Comparison of ENCODE assay signal across 16 cellular contexts in genomic region chr2:219959471-219959870, GRCh38.
"Had no signal": no experiment of that assay in that cellular context is flagged by ENCODE, and none has a peak within 500 bp of the region (broad histone marks: within the 10 kb centered on the region; RNA-seq: fewer than 3 reads in every experiment).

No MANE protein-coding gene starts in this region.

- H3K4me3 Mint-ChIP-seq: activated CD8-positive, alpha-beta T cell treated with anti-CD3 and anti-CD28 coated beads, Interleukin-2, amount 10 ng/mL, durations not matched to agents 7 days and 5 days; activated naive CD4-positive, alpha-beta T cell treated with anti-CD3 and anti-CD28 coated beads for 36 hours; activated T-cell treated with anti-CD3 and anti-CD28 coated beads, Interleukin-2, amount 50 U/mL, for 24 hours; memory B cell; stimulated activated effector memory CD8-positive, alpha-beta T cell treated with anti-CD3 and anti-CD28 coated beads, Interleukin-12 subunit alpha, Interleukin-12 subunit beta, amount 100 ng/mL, for 72 hours; type B pancreatic cell had no signal

- H3K36me3 Mint-ChIP-seq: memory B cell; stimulated activated effector memory CD8-positive, alpha-beta T cell treated with anti-CD3 and anti-CD28 coated beads, Interleukin-12 subunit alpha, Interleukin-12 subunit beta, amount 100 ng/mL, for 72 hours; type B pancreatic cell had no signal

- H3K9me3 ChIP-seq: right lobe of liver had no signal

- H3K36me3 ChIP-seq: breast epithelium, right lobe of liver, stomach had no signal

- ATAC-seq: activated CD8-positive, alpha-beta T cell treated with anti-CD3 and anti-CD28 coated beads, Interleukin-2, amount 10 ng/mL, durations not matched to agents 7 days and 5 days; right lobe of liver; stimulated activated effector memory CD8-positive, alpha-beta T cell treated with anti-CD3 and anti-CD28 coated beads, Interleukin-12 subunit alpha, Interleukin-12 subunit beta, amount 100 ng/mL, for 72 hours had no signal

- H3K27ac ChIP-seq: breast epithelium, right lobe of liver, stomach had no signal

- DNase-seq: activated CD4-positive, alpha-beta T cell treated with anti-CD3 and anti-CD28 coated beads for 48 hours; activated CD4-positive, CD25-positive, alpha-beta regulatory T cell; activated CD8-positive, alpha-beta T cell treated with anti-CD3 and anti-CD28 coated beads, Interleukin-2, amount 10 ng/mL, durations not matched to agents 7 days and 5 days; activated naive CD4-positive, alpha-beta T cell treated with anti-CD3 and anti-CD28 coated beads for 36 hours; activated T-cell treated with anti-CD3 and anti-CD28 coated beads, Interleukin-2, amount 50 U/mL, for 24 hours; anterior cingulate cortex; cortex of kidney; right lobe of liver; stimulated activated CD4-positive, alpha-beta T cell treated with anti-CD3 and anti-CD28 coated beads, Interleukin-4, amount 100 ng/mL, for 24 hours; stomach; T-helper 9 cell had no signal

- H3K4me1 ChIP-seq: breast epithelium, right lobe of liver, stomach had no signal

- H3K27ac Mint-ChIP-seq: activated CD8-positive, alpha-beta T cell treated with anti-CD3 and anti-CD28 coated beads, Interleukin-2, amount 10 ng/mL, durations not matched to agents 7 days and 5 days; activated naive CD4-positive, alpha-beta T cell treated with anti-CD3 and anti-CD28 coated beads for 36 hours; activated T-cell treated with anti-CD3 and anti-CD28 coated beads, Interleukin-2, amount 50 U/mL, for 24 hours; memory B cell; stimulated activated effector memory CD8-positive, alpha-beta T cell treated with anti-CD3 and anti-CD28 coated beads, Interleukin-12 subunit alpha, Interleukin-12 subunit beta, amount 100 ng/mL, for 72 hours; type B pancreatic cell had no signal

- H3K4me1 Mint-ChIP-seq: memory B cell; stimulated activated effector memory CD8-positive, alpha-beta T cell treated with anti-CD3 and anti-CD28 coated beads, Interleukin-12 subunit alpha, Interleukin-12 subunit beta, amount 100 ng/mL, for 72 hours had no signal

- H3K27me3 ChIP-seq: breast epithelium, right lobe of liver, stomach had no signal

- H3K4me3 ChIP-seq: breast epithelium, right lobe of liver, smooth muscle cell, stomach had no signal

- H3K9me3 Mint-ChIP-seq: activated naive CD4-positive, alpha-beta T cell treated with anti-CD3 and anti-CD28 coated beads for 36 hours; activated T-cell treated with anti-CD3 and anti-CD28 coated beads, Interleukin-2, amount 50 U/mL, for 24 hours; type B pancreatic cell had no signal

- H3K27me3 Mint-ChIP-seq: activated T-cell treated with anti-CD3 and anti-CD28 coated beads, Interleukin-2, amount 50 U/mL, for 24 hours; type B pancreatic cell had no signal

- H3K4me2 ChIP-seq: smooth muscle cell had no signal
